Comparison of ENCODE assay signal across 11 cellular contexts in genomic region chr4:80097395-80098177, GRCh38. TPM values are rescaled to one million over a fixed set of nuclear protein-coding genes. Genes with fewer than 3 reads are reported as not detected.
DNase-seq lines count a peak whose midpoint lies in the region; ATAC-seq and TF ChIP-seq lines count a peak whose summit lies in the region.
"Had no signal": no experiment of that assay in that cellular context is flagged by ENCODE, and none has a peak within 500 bp of the region (broad histone marks: within the 10 kb centered on the region; RNA-seq: fewer than 3 reads in every experiment).

No MANE protein-coding gene starts in this region.

- H3K36me3 ChIP-seq in right atrium auricular region: no peaks in the 10 kb centered on the region

- DNase-seq in NCI-H345 (lab: John Stamatoyannopoulos, UW) (peak; percentile 14), NCI-H345 treated with DMSO at 0.1 percent for 48 hours (lab: John Stamatoyannopoulos, UW; ENCODE audit: unreplicated experiment) (no peak), amniotic epithelial cell (ENCODE audit: low read depth) (peak; percentile 37), right atrium auricular region (ENCODE audit: low spot score) (peak; percentile 65), ureter (ENCODE audit: low spot score) (peak; percentile 53), SIG-M5 (lab: John Stamatoyannopoulos, UW) (no peak)
- DNase-seq: effector CD4-positive, alpha-beta T cell had no signal

- TF ChIP-seq CTCF in right atrium auricular region (IDR thresholded peaks at IDR 0.05): no peak

- no peaks in the 10 kb centered on the region for H3K9me3 ChIP-seq in right atrium auricular region
- H3K9me3 ChIP-seq: A549 had no signal

- ATAC-seq in GM19463 (IDR thresholded peaks at IDR 0.05; ENCODE audit: unreplicated experiment): no peak
- ATAC-seq in GM19351 (IDR thresholded peaks at IDR 0.05; ENCODE audit: unreplicated experiment): no peak
- ATAC-seq: A549, WTC11 had no signal

- no peaks in the 10 kb centered on the region for H3K27me3 ChIP-seq in right atrium auricular region

- H3K4me3 ChIP-seq in right atrium auricular region: no peak overlapping the region
- H3K4me3 ChIP-seq: A549 had no signal

- peak overlapping the region in 1 of 2 donors; percentile 2 for H3K27ac ChIP-seq in right atrium auricular region
- H3K27ac ChIP-seq: A549 had no signal

- peaks cover 0 to 21% of the 10 kb centered on the region in 2 donors for H3K4me1 ChIP-seq in right atrium auricular region
- H3K4me1 ChIP-seq: A549 had no signal

RNA-seq across cellular contexts. Expression of gene ANTXR2, which starts 24.6 kb away (rescaled TPM):
- total RNA-seq in right atrium auricular region (10 to 100 TPM; 24.5 to 32.8 TPM), ureter (77.1 TPM)

Comparison
In these comparisons a context has a peak if more than half of its experiments do, and no peak if none do; other contexts are left out.
1. DNase-seq: peak in NCI-H345 (single experiment), amniotic epithelial cell (single experiment), right atrium auricular region (single experiment) and ureter (single experiment); none in NCI-H345 treated with DMSO at 0.1 percent for 48 hours (single experiment) and SIG-M5 (single experiment).